In the genomic region with DNA sequence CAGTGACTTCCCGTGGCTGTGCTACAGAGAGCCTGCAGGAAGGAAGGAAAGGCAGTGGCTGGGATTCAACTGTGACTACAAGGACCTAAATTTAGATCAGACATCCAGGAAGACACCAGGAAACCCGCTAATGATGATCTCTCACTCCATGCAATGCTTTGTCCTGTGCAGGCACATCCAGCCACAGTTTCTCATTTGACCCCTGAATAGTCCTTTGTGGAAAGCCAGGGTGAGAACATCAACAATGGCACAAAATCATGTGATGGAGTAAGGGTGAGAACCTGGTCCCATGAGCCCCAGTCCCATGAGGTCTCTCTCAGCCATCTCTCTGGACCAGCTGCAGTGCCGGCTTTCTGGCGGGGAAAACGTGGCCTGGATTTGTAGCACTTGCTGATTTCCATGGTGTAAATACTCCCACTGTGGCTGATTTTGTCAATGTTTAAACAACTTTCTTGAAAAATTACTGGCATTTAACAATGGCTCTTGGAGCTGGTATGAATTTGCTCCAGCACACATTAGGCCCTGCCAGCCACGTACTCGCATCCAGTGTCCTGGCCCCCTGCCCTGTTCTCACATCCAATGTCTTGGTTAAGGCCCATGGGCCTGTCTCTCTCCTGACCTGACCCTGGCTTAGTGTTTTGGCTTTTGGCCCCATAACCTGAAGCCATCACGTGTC, we compare ENCODE assay signal across 15 cellular contexts.
DNase-seq lines count a peak whose midpoint lies in the region; ATAC-seq and TF ChIP-seq lines count a peak whose summit lies in the region.
"Had no signal": no experiment of that assay in that cellular context is flagged by ENCODE, and none has a peak within 500 bp of the region (broad histone marks: within the 10 kb centered on the region; RNA-seq: fewer than 3 reads in every experiment).

No MANE protein-coding gene starts in this region.

- H3K18ac ChIP-seq in neuronal stem cell (ENCODE audit: low read length): no peak overlapping the region

- no peak overlapping the region for H4K8ac ChIP-seq in neuronal stem cell (ENCODE audit: low read depth, low read length)

- H3K9me3 ChIP-seq in T-helper 17 cell (ENCODE audit: control insufficient read depth, low read length, poor library complexity, severe bottlenecking): no peaks in the 10 kb centered on the region
- no peaks in the 10 kb centered on the region for H3K9me3 ChIP-seq in gastroesophageal sphincter
- H3K9me3 ChIP-seq in neuronal stem cell (replicated peaks in 1 of 2; ENCODE audit: control insufficient read depth in 2 of 2, insufficient read depth in 1 of 2, low read depth in 1 of 2, low read length in 2 of 2): peaks cover 0 to 4% of the 10 kb centered on the region in 2 donors
- H3K9me3 ChIP-seq in smooth muscle cell (replicated peaks; ENCODE audit: low read depth): no peaks in the 10 kb centered on the region
- H3K9me3 ChIP-seq: neutrophil had no signal

- no peak overlapping the region for H3K4me3 Mint-ChIP-seq in T-helper 17 cell
- H3K4me3 Mint-ChIP-seq: activated CD4-positive, alpha-beta T cell treated with anti-CD3 and anti-CD28 coated beads for 36 hours; dendritic cell treated with granulocyte-macrophage colony-stimulating factor and Interleukin-4, amounts not matched to agents 40 ng/mL and 50 ng/mL, for 4 days had no signal

- H3K4me1 ChIP-seq in gastroesophageal sphincter: peaks cover 0 to 30% (median 3%) of the 10 kb centered on the region in 3 donors
- H3K4me1 ChIP-seq in neuronal stem cell (ENCODE audit: control insufficient read depth in 2 of 2, insufficient read depth in 1 of 2, low read depth in 1 of 2, low read length in 2 of 2): peaks cover 0 to 5% of the 10 kb centered on the region in 2 donors
- H3K4me1 ChIP-seq in smooth muscle cell (ENCODE audit: low read depth): peaks cover 4% of the 10 kb centered on the region

- H2AFZ ChIP-seq in neuronal stem cell (ENCODE audit: low read length) (peak overlapping the region; percentile 20), smooth muscle cell (ENCODE audit: low read depth) (no peak overlapping the region)

- H2BK5ac ChIP-seq in neuronal stem cell (ENCODE audit: low read length): no peak overlapping the region

- no peaks in the 10 kb centered on the region for H4K20me1 ChIP-seq in smooth muscle cell (ENCODE audit: low read depth)

- no peak for TF ChIP-seq EP300 in gastroesophageal sphincter (IDR thresholded peaks at IDR 0.05)

- WGBS in gastroesophageal sphincter (ENCODE audit: low coverage in 1 of 2), 2 donors: 67 to 76% methylated on average over 6 of the region's 8 CpGs
- no CpG with 5 or more reads among the region's 8 CpGs for WGBS in neuronal stem cell (ENCODE audit: extremely low coverage in 2 of 2, insufficient read length in 2 of 2, insufficient replicate concordance in 1 of 2), 2 donors
- WGBS in smooth muscle cell (ENCODE audit: low lambda C conversion rate): 91% methylated on average over 8 of the region's 8 CpGs

- TF ChIP-seq CTCF in gastroesophageal sphincter (IDR thresholded peaks at IDR 0.05): no peak
- TF ChIP-seq CTCF in smooth muscle cell (IDR thresholded peaks at IDR 0.05; ENCODE audit: borderline replicate concordance, insufficient read depth, poor library complexity, severe bottlenecking): no peak

- peaks cover 2% of the 10 kb centered on the region for H3K36me3 Mint-ChIP-seq in T-helper 17 cell (ENCODE audit: low read depth)

- no peak overlapping the region for H3K9ac ChIP-seq in neuronal stem cell (ENCODE audit: low read depth, low read length, poor library complexity)
- no peak overlapping the region for H3K9ac ChIP-seq in smooth muscle cell (ENCODE audit: low read depth)
- H3K9ac ChIP-seq: KMS-11 had no signal

- ATAC-seq in T-helper 17 cell (no peak), gastroesophageal sphincter (peak; percentile 51), HG02678 (IDR thresholded peaks at IDR 0.05; ENCODE audit: unreplicated experiment) (no peak), GM21737 (IDR thresholded peaks at IDR 0.05; ENCODE audit: unreplicated experiment) (no peak)
- ATAC-seq: activated CD4-positive, alpha-beta T cell treated with anti-CD3 and anti-CD28 coated beads for 36 hours had no signal

- no peak overlapping the region for H3K4me2 ChIP-seq in neuronal stem cell (ENCODE audit: insufficient read depth, low read length, poor library complexity, severe bottlenecking)
- H3K4me2 ChIP-seq in smooth muscle cell: no peak overlapping the region
- H3K4me2 ChIP-seq: KMS-11 had no signal

- H3K27ac ChIP-seq in gastroesophageal sphincter (peak overlapping the region in 3 of 4 donors; percentile 34 to 54 (median 52)), neuronal stem cell (replicated peaks; ENCODE audit: low read length) (no peak overlapping the region), smooth muscle cell (ENCODE audit: low read depth) (no peak overlapping the region)
- H3K27ac ChIP-seq: KMS-11, neutrophil had no signal

- no peak overlapping the region for H3K4ac ChIP-seq in neuronal stem cell (ENCODE audit: low read length)

- DNase-seq in AG20443 (ENCODE audit: low spot score) (peak; percentile 40), T-helper 17 cell (no peak), neuronal stem cell (ENCODE audit: low spot score) (no peak), smooth muscle cell (lab: John Stamatoyannopoulos, UW; ENCODE audit: unreplicated experiment) (no peak), NCI-H1417 (lab: John Stamatoyannopoulos, UW) (no peak)
- DNase-seq: activated CD4-positive, alpha-beta T cell treated with anti-CD3 and anti-CD28 coated beads for 36 hours; activated effector memory CD4-positive, alpha-beta T cell treated with anti-CD3 and anti-CD28 coated beads, Interleukin-2, amount 50 U/mL, for 16 hours; H7; NCI-H446 had no signal

- no peak overlapping the region for H4K91ac ChIP-seq in neuronal stem cell (ENCODE audit: low read depth, low read length, poor library complexity)

- no peak overlapping the region for H2BK15ac ChIP-seq in neuronal stem cell (ENCODE audit: low read length)

- H3K79me2 ChIP-seq in smooth muscle cell (ENCODE audit: low read depth): no peaks in the 10 kb centered on the region

- H3F3A ChIP-seq in smooth muscle cell (ENCODE audit: low read depth): peaks cover 3% of the 10 kb centered on the region

- peaks cover 11% of the 10 kb centered on the region for H3K27me3 Mint-ChIP-seq in T-helper 17 cell
- H3K27me3 Mint-ChIP-seq: activated CD4-positive, alpha-beta T cell treated with anti-CD3 and anti-CD28 coated beads for 36 hours had no signal

- H3K27me3 ChIP-seq in gastroesophageal sphincter (no peaks in the 10 kb centered on the region), neuronal stem cell (ENCODE audit: control insufficient read depth in 3 of 3, insufficient read depth in 3 of 3, low read depth in 1 of 3, low read length in 3 of 3) (no peaks in the 10 kb centered on the region), smooth muscle cell (ENCODE audit: low read depth) (no peaks in the 10 kb centered on the region)
- H3K27me3 ChIP-seq: neutrophil had no signal

- H3K79me1 ChIP-seq in neuronal stem cell (ENCODE audit: low read depth, low read length): no peaks in the 10 kb centered on the region

- H3K4me3 ChIP-seq in gastroesophageal sphincter (no peak overlapping the region), neuronal stem cell (ENCODE audit: low read length in 2 of 2) (no peak overlapping the region), smooth muscle cell (no peak overlapping the region)

- H3K27ac Mint-ChIP-seq in T-helper 17 cell: peak overlapping the region; percentile 78
- H3K27ac Mint-ChIP-seq: activated CD4-positive, alpha-beta T cell treated with anti-CD3 and anti-CD28 coated beads for 36 hours; dendritic cell treated with granulocyte-macrophage colony-stimulating factor and Interleukin-4, amounts not matched to agents 40 ng/mL and 50 ng/mL, for 4 days had no signal

- peak overlapping the region; percentile 23 for H2AK5ac ChIP-seq in neuronal stem cell (ENCODE audit: low read depth, low read length)

- no peak overlapping the region for H2BK12ac ChIP-seq in neuronal stem cell (ENCODE audit: low read length)

- no peak overlapping the region for H3K14ac ChIP-seq in neuronal stem cell (ENCODE audit: low read length)

- TF ChIP-seq POLR2A in gastroesophageal sphincter (IDR thresholded peaks at IDR 0.05): no peak

- H3K4me1 Mint-ChIP-seq in T-helper 17 cell: peaks cover 9% of the 10 kb centered on the region

- no peaks in the 10 kb centered on the region for H3K36me3 ChIP-seq in gastroesophageal sphincter
- no peaks in the 10 kb centered on the region for H3K36me3 ChIP-seq in neuronal stem cell (replicated peaks in 1 of 2; ENCODE audit: control insufficient read depth in 2 of 2, insufficient read depth in 2 of 2, low read length in 2 of 2)
- H3K36me3 ChIP-seq in smooth muscle cell (ENCODE audit: low read depth): no peaks in the 10 kb centered on the region
- H3K36me3 ChIP-seq: neutrophil had no signal

- no peak overlapping the region for H2BK120ac ChIP-seq in neuronal stem cell (ENCODE audit: low read depth, low read length)

- no peak overlapping the region for H3K23ac ChIP-seq in neuronal stem cell (ENCODE audit: low read depth, low read length, poor library complexity)

Comparison
In these comparisons a context has a peak if more than half of its experiments do, and no peak if none do; other contexts are left out.
1. H3K27ac ChIP-seq: peak in gastroesophageal sphincter (3 of 4); none in neuronal stem cell (single experiment) and smooth muscle cell (single experiment).